13 cellular contexts compared by ENCODE assay signal in genomic region chr9:130174920-130175321, GRCh38. TPM values are rescaled to one million over a fixed set of nuclear protein-coding genes. Genes with fewer than 3 reads are reported as not detected.
A peak's percentile ranks its signal among the peaks of the same experiment; 100 is the strongest.
DNase-seq lines count a peak whose midpoint lies in the region; ATAC-seq and TF ChIP-seq lines count a peak whose summit lies in the region.
"Had no signal": no experiment of that assay in that cellular context is flagged by ENCODE, and none has a peak within 500 bp of the region (broad histone marks: within the 10 kb centered on the region; RNA-seq: fewer than 3 reads in every experiment).

No MANE protein-coding gene starts in this region.

- H4K8ac ChIP-seq in IMR-90 (ENCODE audit: low read depth in 2 of 2, low read length in 2 of 2): no peak overlapping the region

- H3K14ac ChIP-seq in IMR-90 (replicated peaks; ENCODE audit: low read depth, low read length): no peak overlapping the region; the same call in 1 of the 2 replicates

- H3K9me3 Mint-ChIP-seq in Calu3 (ENCODE audit: low read depth, unreplicated experiment): no peaks in the 10 kb centered on the region

- no peak overlapping the region for H3K4me3 Mint-ChIP-seq in Calu3 (ENCODE audit: low read depth, unreplicated experiment)

- H2AFZ ChIP-seq in IMR-90 (replicated peaks; ENCODE audit: low read length, poor library complexity): no peak overlapping the region

- peak overlapping the region; percentile 12; the same call in 1 of the 2 replicates for H2AK5ac ChIP-seq in IMR-90 (ENCODE audit: low read depth, low read length)

- peaks cover 9% of the 10 kb centered on the region for H3K36me3 Mint-ChIP-seq in Calu3 (ENCODE audit: insufficient read depth, unreplicated experiment)

- H2BK120ac ChIP-seq in IMR-90 (ENCODE audit: low read depth, low read length): no peak overlapping the region

- TSS peak; percentile 11 for BruUV-seq in Calu3 (replicated peaks; lab: Mats Ljungman, UMichigan)
- BruUV-seq in IMR-90 (replicated peaks; lab: Mats Ljungman, UMichigan): no TSS peak

- DNase-seq in Calu3 (no peak), IMR-90 (no peak), sciatic nerve (ENCODE audit: low spot score) (no peak), epidermal melanocyte (ENCODE audit: insufficient read length, low spot score) (no peak), lower leg skin (ENCODE audit: low spot score in 2 of 2) (no peak)
- DNase-seq: cortex of kidney, NCI-H226, pancreas had no signal

- TF ChIP-seq POLR2A in IMR-90 (IDR thresholded peaks at IDR 0.05; ENCODE audit: low read depth, low read length) (no peak), lower leg skin (IDR thresholded peaks at IDR 0.05) (no peak)

- no peak overlapping the region for H3K4ac ChIP-seq in IMR-90 (ENCODE audit: low read depth, low read length)

- peaks cover 24% of the 10 kb centered on the region for H3K9me1 ChIP-seq in IMR-90 (ENCODE audit: insufficient read depth, low read length)

- H4K20me1 ChIP-seq in IMR-90 (ENCODE audit: insufficient read depth, low read length): peaks cover 61% of the 10 kb centered on the region

- no peak overlapping the region for H2BK20ac ChIP-seq in IMR-90 (ENCODE audit: low read depth, low read length)

- TF ChIP-seq RAD21 in IMR-90 (IDR thresholded peaks at IDR 0.05; ENCODE audit: low read length): no peak

- H2AK9ac ChIP-seq in IMR-90 (replicated peaks; ENCODE audit: low read depth, low read length, poor library complexity): peak overlapping the region; percentile 7

- H3K9me3 ChIP-seq in IMR-90 (ENCODE audit: control insufficient read depth, insufficient read depth, low read length): no peaks in the 10 kb centered on the region
- H3K9me3 ChIP-seq: pancreas had no signal

- no peak overlapping the region for H3K27ac ChIP-seq in IMR-90 (ENCODE audit: insufficient read depth, low read length)
- H3K27ac ChIP-seq in layer of hippocampus (ENCODE audit: low read depth, low read length): peak overlapping the region; percentile 35
- H3K27ac ChIP-seq: pancreas had no signal

- no peak overlapping the region for H3K4me2 ChIP-seq in IMR-90 (ENCODE audit: low read depth, low read length)

- 47% methylated on average over 5 of the region's 8 CpGs; no CpG with 5 or more reads in 1 of the 2 experiments for WGBS in IMR-90 (ENCODE audit: extremely low coverage in 2 of 2, insufficient read length in 1 of 2), 2 experiments
- 52 to 72% methylated on average over 8 of the region's 8 CpGs for WGBS in lower leg skin, 2 donors

- no peak overlapping the region for H4K91ac ChIP-seq in IMR-90 (ENCODE audit: insufficient read depth, low read depth, low read length)

- peaks cover 8% of the 10 kb centered on the region for H3K36me3 ChIP-seq in IMR-90 (ENCODE audit: control insufficient read depth, insufficient read depth, low read length)
- H3K36me3 ChIP-seq: pancreas had no signal

- no peak overlapping the region for H3K27ac Mint-ChIP-seq in Calu3 (ENCODE audit: unreplicated experiment)

- TF ChIP-seq CTCF in Calu3 (IDR thresholded peaks at IDR 0.05; ENCODE audit: unreplicated experiment) (no peak), IMR-90 (conservative IDR thresholded peaks at IDR 0.05; ENCODE audit: low read depth, low read length) (no peak), lower leg skin (IDR thresholded peaks at IDR 0.05) (no peak)

- H3K23ac ChIP-seq in IMR-90 (ENCODE audit: low read depth, low read length): no peak overlapping the region

- ATAC-seq in IMR-90 (ENCODE audit: low read depth) (no peak), sciatic nerve (peak; percentile 23), GM21529 (IDR thresholded peaks at IDR 0.05; ENCODE audit: unreplicated experiment) (no peak)
- ATAC-seq: K562, pancreas, SK-N-SH treated with all-trans-retinoic acid at 6 μM for 48 hours had no signal

- no peak overlapping the region for H3K4me3 ChIP-seq in IMR-90 (ENCODE audit: insufficient read depth, low read depth, low read length)
- H3K4me3 ChIP-seq in lower leg skin (ENCODE audit: low read depth, poor library complexity, severe bottlenecking): no peak overlapping the region
- H3K4me3 ChIP-seq: K562, lung, pancreas had no signal

- H3K18ac ChIP-seq in IMR-90 (ENCODE audit: low read depth, low read length): no peak overlapping the region

- no peaks in the 10 kb centered on the region for H3K4me1 Mint-ChIP-seq in Calu3 (ENCODE audit: low read depth, unreplicated experiment)

- peaks cover 15% of the 10 kb centered on the region for H3K27me3 Mint-ChIP-seq in Calu3 (ENCODE audit: unreplicated experiment)

- H3K27me3 ChIP-seq in IMR-90 (ENCODE audit: control insufficient read depth, insufficient read depth, low read length) (no peaks in the 10 kb centered on the region), layer of hippocampus (ENCODE audit: control insufficient read depth, insufficient read depth, low read length) (no peaks in the 10 kb centered on the region)
- H3K27me3 ChIP-seq: pancreas had no signal

- intact Hi-C loops in Calu3 (cut with micrococcal nuclease; ENCODE audit: unreplicated experiment): no loop called here
- intact Hi-C loops in IMR-90 (cut with micrococcal nuclease): no loop called here
- intact Hi-C loops in sciatic nerve (cut with DNase I): no loop called here
- intact Hi-C loops in lower leg skin (cut with DNase I; ENCODE audit: low total_unique reads): no loop called here

- in situ Hi-C loops in IMR-90 (cut with MboI; ENCODE audit: low sequenced_read_pairs): no loop called here

- POLR2A ChIA-PET in IMR-90 (lab: Charles Lee; ENCODE audit: unreplicated experiment): interaction anchor here (0.6 kb wide), 1 partner anchor 133 kb away, joined by 4 read pairs; no protein-coding TSS in a partner anchor

- no peak overlapping the region for H2BK5ac ChIP-seq in IMR-90 (ENCODE audit: low read depth, low read length, poor library complexity, severe bottlenecking)

- CTCF ChIA-PET in Calu3 (lab: Charles Lee): no interaction called here
- CTCF ChIA-PET in IMR-90 (lab: Yijun Ruan, JAX): interaction anchor here (0.6 kb wide), 1 partner anchor 104 kb away, joined by 4 read pairs; no protein-coding TSS in a partner anchor

- H3K9ac ChIP-seq in IMR-90 (ENCODE audit: low read depth, low read length): no peak overlapping the region

- peaks cover 21 to 63% of the 10 kb centered on the region in 2 experiments for H3K79me1 ChIP-seq in IMR-90 (ENCODE audit: low read depth in 1 of 2, low read length in 2 of 2)

- H3K56ac ChIP-seq in IMR-90 (ENCODE audit: extremely low read depth, insufficient read depth, low read length): no peak overlapping the region

- no peak overlapping the region for H2BK15ac ChIP-seq in IMR-90 (ENCODE audit: low read depth, low read length)

- H3K4me1 ChIP-seq in IMR-90 (ENCODE audit: control insufficient read depth, insufficient read depth, low read length): peaks cover 13% of the 10 kb centered on the region
- H3K4me1 ChIP-seq: pancreas had no signal

- H4K5ac ChIP-seq in IMR-90 (ENCODE audit: low read depth, low read length): no peak overlapping the region

- dilution Hi-C loops in IMR-90 (cut with HindIII; ENCODE audit: low sequenced_read_pairs, unreplicated experiment): no loop called here

TF ChIP-seq in IMR-90, 13 proteins besides CTCF, POLR2A, EP300 and RAD21:
- TF ChIP-seq, protein P1, sequence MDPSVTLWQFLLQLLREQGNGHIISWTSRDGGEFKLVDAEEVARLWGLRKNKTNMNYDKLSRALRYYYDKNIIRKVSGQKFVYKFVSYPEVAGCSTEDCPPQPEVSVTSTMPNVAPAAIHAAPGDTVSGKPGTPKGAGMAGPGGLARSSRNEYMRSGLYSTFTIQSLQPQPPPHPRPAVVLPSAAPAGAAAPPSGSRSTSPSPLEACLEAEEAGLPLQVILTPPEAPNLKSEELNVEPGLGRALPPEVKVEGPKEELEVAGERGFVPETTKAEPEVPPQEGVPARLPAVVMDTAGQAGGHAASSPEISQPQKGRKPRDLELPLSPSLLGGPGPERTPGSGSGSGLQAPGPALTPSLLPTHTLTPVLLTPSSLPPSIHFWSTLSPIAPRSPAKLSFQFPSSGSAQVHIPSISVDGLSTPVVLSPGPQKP (IDR thresholded peaks at IDR 0.05; ENCODE audit: borderline replicate concordance, low read depth, low read length): no peak
- no peak for TF ChIP-seq MAFK (IDR thresholded peaks at IDR 0.05; ENCODE audit: low read depth, low read length)
- TF ChIP-seq BHLHE40 (IDR thresholded peaks at IDR 0.05; ENCODE audit: low read depth, low read length): no peak
- no peak for TF ChIP-seq RCOR1 (IDR thresholded peaks at IDR 0.05; ENCODE audit: insufficient replicate concordance, low read length)
- no peak for TF ChIP-seq USF2 (IDR thresholded peaks at IDR 0.05; ENCODE audit: low read depth, low read length)
- no peak for TF ChIP-seq FOS (IDR thresholded peaks at IDR 0.05; ENCODE audit: low read depth, low read length)
- no peak for TF ChIP-seq RFX5 (IDR thresholded peaks at IDR 0.05; ENCODE audit: low read depth, low read length)
- no peak for TF ChIP-seq MXI1 (IDR thresholded peaks at IDR 0.05; ENCODE audit: borderline replicate concordance, low read depth, low read length)
- no peak for TF ChIP-seq MAZ (IDR thresholded peaks at IDR 0.05; ENCODE audit: borderline replicate concordance, low read depth, low read length)
- TF ChIP-seq SMC3 (IDR thresholded peaks at IDR 0.05; ENCODE audit: low read depth, low read length): no peak
- no peak for TF ChIP-seq CHD1 (IDR thresholded peaks at IDR 0.05; ENCODE audit: low read depth, low read length)
- no peak for TF ChIP-seq NFE2L2 (IDR thresholded peaks at IDR 0.05; ENCODE audit: low read depth, low read length)
- no peak for TF ChIP-seq CEBPB (IDR thresholded peaks at IDR 0.05; ENCODE audit: low read depth, low read length)
TF ChIP-seq in IMR-90: peak in this region for 0.

RNA-seq across cellular contexts. Expression of gene NCS1, which starts 2.7 kb away (rescaled TPM):
- total RNA-seq in Calu3 (2022) (14.4 and 16.1 TPM in 2 replicates), IMR-90 (2012; rRNA removed) (35.8 and 41.0 TPM in 2 replicates), sciatic nerve (11.7 TPM), lower leg skin (10 to 100 TPM; 14.4 to 25.2 (median 20.7) TPM)
- 60.5 and 68.9 TPM in 2 replicates for polyA plus RNA-seq in IMR-90 (2012; rRNA removed)
- polyA plus RNA-seq in IMR-90 (2012; cell fraction: cytosol; rRNA removed): 45.5 and 54.7 TPM in 2 replicates
- polyA plus RNA-seq in IMR-90 (2012; cell fraction: nucleus; rRNA removed; ENCODE audit: low replicate concordance): 36.7 and 43.5 TPM in 2 replicates
